ENCODE assay signal across 8 cellular contexts in the genomic region with DNA sequence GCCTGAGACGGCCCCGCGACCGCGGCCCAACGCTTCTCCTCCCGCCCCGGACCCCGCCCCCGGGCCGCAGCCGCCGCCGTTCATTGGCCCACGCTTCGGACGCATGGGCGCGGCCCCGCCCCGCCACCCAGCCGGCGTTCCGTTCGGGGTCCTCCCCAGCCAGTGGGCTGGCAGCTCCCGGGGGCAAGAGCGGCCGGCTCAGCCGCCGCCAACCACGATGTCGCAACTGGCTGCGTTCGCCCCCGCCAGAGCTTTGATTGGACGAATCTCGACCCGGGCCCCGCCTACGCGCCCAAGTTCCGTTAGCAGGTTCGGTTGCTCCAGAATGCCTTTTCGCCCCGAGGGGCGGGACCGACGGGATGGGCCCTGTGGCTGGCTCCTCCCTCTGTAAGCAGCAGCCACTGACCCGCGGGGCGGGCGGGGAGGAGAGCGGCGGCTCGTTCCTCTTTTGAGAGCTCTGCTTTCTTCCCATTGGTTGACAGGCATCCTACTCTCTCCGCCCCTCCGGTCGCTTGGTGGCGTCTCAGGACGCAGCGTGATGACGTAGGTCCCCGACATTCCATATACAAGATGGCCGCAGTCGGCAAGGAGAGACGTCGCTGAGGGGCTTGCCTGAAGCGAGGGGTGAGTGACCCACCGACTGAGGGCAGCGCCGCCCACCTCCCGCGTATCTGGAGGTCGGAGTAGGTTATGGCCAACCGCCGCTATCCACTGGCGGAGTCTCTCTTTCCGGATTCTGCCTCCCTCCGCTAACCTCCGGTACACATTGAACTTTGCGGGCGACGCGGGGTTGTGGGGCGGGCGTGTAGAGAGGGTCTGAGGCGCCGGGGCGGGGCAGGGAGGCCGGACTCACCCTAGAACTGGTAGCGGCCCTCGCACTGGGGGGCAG.
DNase-seq lines count a peak whose midpoint lies in the region; ATAC-seq and TF ChIP-seq lines count a peak whose summit lies in the region.

Gene CCNK (plus strand): TSS at position 554 of the 889 bp plus-strand sequence. CDS start 11,269 bp downstream, outside the sequence.
Gene SETD3 (minus strand): TSS at position 4 of the 889 bp plus-strand sequence. CDS start 15,054 bp downstream, outside the sequence.

- H3K36me3 ChIP-seq in GM06990 (ENCODE audit: control insufficient read depth, insufficient read depth, low read length), result no peaks in the 10 kb centered on the region

- no peaks in the 10 kb centered on the region for H3K27me3 Mint-ChIP-seq in activated naive CD4-positive, alpha-beta T cell treated with anti-CD3 and anti-CD28 coated beads, Interleukin-2, amount 50 U/mL, for 24 hours

- DNase-seq in GM06990 (ENCODE audit: extremely low read depth, insufficient read length) (peak; percentile 100), NCI-H1092 (lab: John Stamatoyannopoulos, UW) (peak; percentile 99), germinal center (ENCODE audit: low spot score) (peak; percentile 99), non-pigmented ciliary epithelial cell (ENCODE audit: low read depth) (peak; percentile 99), superior temporal gyrus (ENCODE audit: extremely low spot score) (peak; percentile 99)

- peak; percentile 83 for ATAC-seq in HG02588 (IDR thresholded peaks at IDR 0.05; ENCODE audit: unreplicated experiment)
- ATAC-seq in SK-N-SH treated with all-trans-retinoic acid at 6 μM for 48 hours, result peak; percentile 94

- H3K4me3 ChIP-seq in GM06990 (replicated peaks; ENCODE audit: low read depth, low read length), result peak within 1 kb of the TSS; percentile 98

- H3K4me1 Mint-ChIP-seq in activated naive CD4-positive, alpha-beta T cell treated with anti-CD3 and anti-CD28 coated beads, Interleukin-2, amount 50 U/mL, for 24 hours, result peaks cover 70% of the 10 kb centered on the region

- H3K4me3 Mint-ChIP-seq in activated naive CD4-positive, alpha-beta T cell treated with anti-CD3 and anti-CD28 coated beads, Interleukin-2, amount 50 U/mL, for 24 hours, result peak within 1 kb of the TSS; percentile 99

- H3K27me3 ChIP-seq in GM06990 (replicated peaks; ENCODE audit: control insufficient read depth, insufficient read depth, low read length), result no peaks in the 10 kb centered on the region

- no peak for TF ChIP-seq CTCF in GM06990 (IDR thresholded peaks at IDR 0.05; ENCODE audit: insufficient read depth, low read length, poor library complexity, severe bottlenecking)

- H3K36me3 Mint-ChIP-seq in activated naive CD4-positive, alpha-beta T cell treated with anti-CD3 and anti-CD28 coated beads, Interleukin-2, amount 50 U/mL, for 24 hours, result peaks cover 2% of the 10 kb centered on the region

- H3K9me3 Mint-ChIP-seq in activated naive CD4-positive, alpha-beta T cell treated with anti-CD3 and anti-CD28 coated beads, Interleukin-2, amount 50 U/mL, for 24 hours, result no peaks in the 10 kb centered on the region

- peak within 1 kb of the TSS; percentile 98 for H3K27ac Mint-ChIP-seq in activated naive CD4-positive, alpha-beta T cell treated with anti-CD3 and anti-CD28 coated beads, Interleukin-2, amount 50 U/mL, for 24 hours

TF ChIP-seq in SK-N-SH treated with all-trans-retinoic acid at 6 μM for 48 hours, 23 proteins besides CTCF, POLR2A, EP300 and RAD21:
- TF ChIP-seq TOX (CRISPR knock-in tag; IDR thresholded peaks at IDR 0.05; ENCODE audit: borderline replicate concordance) (no peak), BACH2 (CRISPR knock-in tag; IDR thresholded peaks at IDR 0.05; ENCODE audit: borderline replicate concordance) (no peak), ISL1 (CRISPR knock-in tag; IDR thresholded peaks at IDR 0.05) (no peak), ZNF8 (CRISPR knock-in tag; IDR thresholded peaks at IDR 0.05) (no peak), CSRNP3 (CRISPR knock-in tag; IDR thresholded peaks at IDR 0.05) (no peak)

Comparison
In these comparisons a context has a peak if more than half of its experiments do, and no peak if none do; other contexts are left out.
1. Peak in every context shown above with its lines: DNase-seq, ATAC-seq and H3K4me3 ChIP-seq.